Comparison of ENCODE assay signal across 19 cellular contexts in genomic region chr1:192443616-192444015, GRCh38.
A peak's percentile ranks its signal among the peaks of the same experiment; 100 is the strongest.
DNase-seq lines count a peak whose midpoint lies in the region; ATAC-seq, FAIRE-seq and TF ChIP-seq lines count a peak whose summit lies in the region.
"Had no signal": no experiment of that assay in that cellular context is flagged by ENCODE, and none has a peak within 500 bp of the region (broad histone marks: within the 10 kb centered on the region; RNA-seq: fewer than 3 reads in every experiment).

No MANE protein-coding gene starts in this region.

- no peak overlapping the region for H3K9ac ChIP-seq in PC-3 (ENCODE audit: low read length)
- H3K9ac ChIP-seq in keratinocyte (ENCODE audit: control insufficient read depth, extremely low read depth, insufficient read depth, low read length): no peak overlapping the region

- H2AFZ ChIP-seq in PC-3 (ENCODE audit: low read length): no peak overlapping the region
- no peak overlapping the region for H2AFZ ChIP-seq in keratinocyte (ENCODE audit: control insufficient read depth, low read length)

- dilution Hi-C loops in keratinocyte (cut with MboI; ENCODE audit: extremely low pct_ligation_motif_present, low sequenced_read_pairs): no loop called here

- no TSS peak for BruUV-seq in PC-3 (replicated peaks; lab: Mats Ljungman, UMichigan)

- in situ Hi-C loops in GM13977 (cut with MboI; ENCODE audit: low pct_unique_long_range_greater_than_20kb, low sequenced_read_pairs, unreplicated experiment): no loop called here

- H4K20me1 ChIP-seq in PC-3 (ENCODE audit: low read length) (no peaks in the 10 kb centered on the region), keratinocyte (ENCODE audit: control insufficient read depth, extremely low read depth, insufficient read depth, low read length) (no peaks in the 10 kb centered on the region)

- H3K4me2 ChIP-seq in PC-3 (ENCODE audit: low read length) (peak overlapping the region; percentile 68), keratinocyte (ENCODE audit: control insufficient read depth, extremely low read depth, insufficient read depth, low read depth, low read length) (no peak overlapping the region)

- no peak for TF ChIP-seq CTCF in PC-3 (conservative IDR thresholded peaks at IDR 0.05; ENCODE audit: low read depth, low read length)
- TF ChIP-seq CTCF in keratinocyte (optimal IDR thresholded peaks at IDR 0.05 in 1 of 3, IDR thresholded peaks at IDR 0.05 in 1 of 3, conservative IDR thresholded peaks at IDR 0.05 in 1 of 3; ENCODE audit: extremely low read depth in 1 of 3, insufficient read depth in 2 of 3, low read length in 3 of 3): no peak
- no peak for TF ChIP-seq CTCF in natural killer cell (IDR thresholded peaks at IDR 0.05)
- TF ChIP-seq CTCF in GM13977 (IDR thresholded peaks at IDR 0.05; ENCODE audit: extremely low read depth, insufficient read depth, missing control alignments): no peak

- H3K36me3 Mint-ChIP-seq in natural killer cell: no peaks in the 10 kb centered on the region

- no peak overlapping the region for H3K27ac Mint-ChIP-seq in natural killer cell
- H3K27ac Mint-ChIP-seq: B cell; CD4-positive, alpha-beta T cell had no signal

- DNase-seq in ELR (ENCODE audit: low read depth): peak; percentile 62
- DNase-seq in PC-3: peak; percentile 60
- DNase-seq in dermis blood vessel endothelial cell: peak; percentile 48
- no peak for DNase-seq in keratinocyte (ENCODE audit: low read depth, low spot score)
- DNase-seq in natural killer cell: no peak
- DNase-seq in GM13977 (ENCODE audit: low spot score): no peak
- DNase-seq in SKM-1 treated with dmso at 0.1 percent for 144 hours (lab: John Stamatoyannopoulos, UW; ENCODE audit: unreplicated experiment): no peak
- no peak for DNase-seq in HuH-7 (ENCODE audit: low spot score)
- DNase-seq: ACHN; CD4-positive, alpha-beta T cell; DMS79; GDM1; NCI-H1092; NCI-H1694; NCI-H345 had no signal

- H3F3A ChIP-seq in PC-3 (ENCODE audit: low read length, unreplicated experiment): no peaks in the 10 kb centered on the region

- peak; percentile 45 for ATAC-seq in PC-3
- no peak for ATAC-seq in natural killer cell

- no peaks in the 10 kb centered on the region for H3K4me1 Mint-ChIP-seq in natural killer cell
- H3K4me1 Mint-ChIP-seq: B cell had no signal

- H3K79me2 ChIP-seq in PC-3 (ENCODE audit: low read length): no peaks in the 10 kb centered on the region
- H3K79me2 ChIP-seq in keratinocyte (ENCODE audit: control insufficient read depth, insufficient read depth, low read length): no peaks in the 10 kb centered on the region

- no peaks in the 10 kb centered on the region for H3K9me3 ChIP-seq in PC-3 (ENCODE audit: low read length)
- H3K9me3 ChIP-seq in keratinocyte (ENCODE audit: control insufficient read depth, low read depth, low read length): no peaks in the 10 kb centered on the region

- H3K4me1 ChIP-seq in PC-3 (ENCODE audit: insufficient read depth, low read length): peaks cover 30% of the 10 kb centered on the region
- peaks cover 24% of the 10 kb centered on the region for H3K4me1 ChIP-seq in keratinocyte (ENCODE audit: control insufficient read depth, extremely low read depth, insufficient read depth, low read length)

- no peak overlapping the region for H3K4me3 ChIP-seq in PC-3 (ENCODE audit: low read length)
- no peak overlapping the region for H3K4me3 ChIP-seq in keratinocyte (ENCODE audit: control insufficient read depth in 2 of 3, extremely low read depth in 1 of 3, insufficient read depth in 2 of 3, low read depth in 1 of 3, low read length in 3 of 3)

- H3K36me3 ChIP-seq in PC-3 (ENCODE audit: low read depth, low read length) (no peaks in the 10 kb centered on the region), keratinocyte (ENCODE audit: control insufficient read depth in 2 of 2, extremely low read depth in 1 of 2, insufficient read depth in 2 of 2, low read length in 2 of 2) (no peaks in the 10 kb centered on the region)

- H3K27ac ChIP-seq in PC-3 (ENCODE audit: low read length) (peak overlapping the region; percentile 18; the same call in 1 of the 2 replicates), keratinocyte (ENCODE audit: control insufficient read depth, insufficient read depth, low read length) (no peak overlapping the region)

- no peaks in the 10 kb centered on the region for H3K9me2 ChIP-seq in PC-3 (replicated peaks; ENCODE audit: low read length)

- H3K27me3 ChIP-seq in PC-3 (ENCODE audit: low read length) (no peaks in the 10 kb centered on the region), keratinocyte (ENCODE audit: control insufficient read depth, extremely low read depth, insufficient read depth, low read length) (no peaks in the 10 kb centered on the region)

- POLR2A ChIA-PET in PC-3 (lab: Charles Lee; ENCODE audit: unreplicated experiment): interaction anchor here (0.6 kb wide), 1 partner anchor 1093 kb away, joined by 4 read pairs; no protein-coding TSS in a partner anchor

- H3K9me1 ChIP-seq in keratinocyte (ENCODE audit: control insufficient read depth, extremely low read depth, insufficient read depth, low read length): no peaks in the 10 kb centered on the region

- FAIRE-seq in keratinocyte (lab: Jason Lieb, UNC): peak; percentile 63
- FAIRE-seq: GM12892, GM19239, H1 had no signal

- no peaks in the 10 kb centered on the region for H3K9me3 Mint-ChIP-seq in natural killer cell
- H3K9me3 Mint-ChIP-seq: CD4-positive, alpha-beta T cell had no signal

- intact Hi-C loops in PC-3 (cut with micrococcal nuclease): loop anchor here (1.0 to 10.0 kb wide), 2 partner anchors 450 to 1419 kb away; no protein-coding TSS in a partner anchor
- intact Hi-C loops in natural killer cell (cut with micrococcal nuclease): no loop called here

- CTCF ChIA-PET in PC-3 (lab: Charles Lee): no interaction called here

- no peak overlapping the region for H3K4me3 Mint-ChIP-seq in natural killer cell
- H3K4me3 Mint-ChIP-seq: B cell; CD4-positive, alpha-beta T cell had no signal

- peaks cover 2 to 15% of the 10 kb centered on the region in 2 donors for H3K27me3 Mint-ChIP-seq in natural killer cell (ENCODE audit: low read depth in 2 of 2)

Comparison
In these comparisons a context has a peak if more than half of its experiments do, and no peak if none do; other contexts are left out.
1. DNase-seq: peak in ELR (single experiment), PC-3 (single experiment) and dermis blood vessel endothelial cell (single experiment); none in keratinocyte (single experiment), natural killer cell (single experiment), GM13977 (single experiment), SKM-1 treated with dmso at 0.1 percent for 144 hours (single experiment) and HuH-7 (single experiment).